In genomic region chr22:17199131-17199731, GRCh38 we compare ENCODE assay signal across 10 cellular contexts. TPM values are rescaled to one million over a fixed set of nuclear protein-coding genes. Genes with fewer than 3 reads are reported as not detected.
A peak's percentile ranks its signal among the peaks of the same experiment; 100 is the strongest.
DNase-seq lines count a peak whose midpoint lies in the region; ATAC-seq and TF ChIP-seq lines count a peak whose summit lies in the region.
"Had no signal": no experiment of that assay in that cellular context is flagged by ENCODE, and none has a peak within 500 bp of the region (broad histone marks: within the 10 kb centered on the region; RNA-seq: fewer than 3 reads in every experiment).

No MANE protein-coding gene starts in this region.

- POLR2A ChIA-PET in T-cell (lab: Charles Lee) = no interaction called here

- no peak overlapping the region for H3K27ac Mint-ChIP-seq in T-cell
- H3K27ac Mint-ChIP-seq: activated CD4-positive, alpha-beta memory T cell treated with anti-CD3 and anti-CD28 coated beads for 36 hours had no signal

- intact Hi-C loops in sigmoid colon (cut with DNase I) = no loop called here

- H3K36me3 Mint-ChIP-seq in T-cell = peaks cover 48% of the 10 kb centered on the region

- no peaks in the 10 kb centered on the region for H3K9me3 ChIP-seq in sigmoid colon

- 49 to 57% methylated on average over 18 of the region's 18 CpGs for WGBS in sigmoid colon, 2 donors

- H3K4me3 ChIP-seq in astrocyte of the cerebellum (ENCODE audit: low read depth, low read length) (peak overlapping the region; percentile 15), iPS-11a (ENCODE audit: low read depth, low read length) (peak overlapping the region; percentile 54), sigmoid colon (peak overlapping the region in 3 of 4 donors; percentile 27 to 44 (median 35))

- in situ Hi-C loops in G401 (cut with HindIII; ENCODE audit: low sequenced_read_pairs) (no loop called here), astrocyte of the cerebellum (cut with HindIII; ENCODE audit: low sequenced_read_pairs) (no loop called here)

- TF ChIP-seq CTCF in astrocyte of the cerebellum (IDR thresholded peaks at IDR 0.05; ENCODE audit: low read depth, low read length, missing control alignments) (no peak), sigmoid colon (IDR thresholded peaks at IDR 0.05) (no peak), foreskin keratinocyte (conservative IDR thresholded peaks at IDR 0.05) (no peak)

- H3K9me3 Mint-ChIP-seq in T-cell = no peaks in the 10 kb centered on the region
- H3K9me3 Mint-ChIP-seq: activated CD4-positive, alpha-beta memory T cell treated with anti-CD3 and anti-CD28 coated beads for 36 hours; IgD-negative memory B cell had no signal

- no peak overlapping the region for H3K4me3 Mint-ChIP-seq in T-cell
- H3K4me3 Mint-ChIP-seq: activated CD4-positive, alpha-beta memory T cell treated with anti-CD3 and anti-CD28 coated beads for 36 hours; IgD-negative memory B cell had no signal

- no peak for TF ChIP-seq POLR2A in sigmoid colon (IDR thresholded peaks at IDR 0.05)

- CTCF ChIA-PET in T-cell (lab: Charles Lee) = no interaction called here

- peaks cover 13 to 20% (median 14%) of the 10 kb centered on the region in 3 donors for H3K4me1 Mint-ChIP-seq in T-cell

- no peak for ATAC-seq in foreskin keratinocyte
- no peak for ATAC-seq in T-cell (replicated peaks in 1 of 4)

- no peak for TF ChIP-seq EP300 in sigmoid colon (IDR thresholded peaks at IDR 0.05)

- no peaks in the 10 kb centered on the region for H3K27me3 Mint-ChIP-seq in T-cell
- H3K27me3 Mint-ChIP-seq: activated CD4-positive, alpha-beta memory T cell treated with anti-CD3 and anti-CD28 coated beads for 36 hours; IgD-negative memory B cell had no signal

- H3K36me3 ChIP-seq in sigmoid colon = no peaks in the 10 kb centered on the region

- H3K27me3 ChIP-seq in sigmoid colon (peaks cover 0 to 34% (median 7%) of the 10 kb centered on the region in 3 donors), foreskin keratinocyte (peaks cover 10% of the 10 kb centered on the region)

- H3K4me1 ChIP-seq in sigmoid colon (peaks cover 0 to 12% (median 0%) of the 10 kb centered on the region in 4 donors), foreskin keratinocyte (no peaks in the 10 kb centered on the region)

- DNase-seq in G401 (ENCODE audit: low spot score) = peak; percentile 66
- no peak for DNase-seq in astrocyte of the cerebellum (ENCODE audit: low read depth)
- DNase-seq in sigmoid colon = no peak
- no peak for DNase-seq in foreskin keratinocyte
- no peak for DNase-seq in NCI-H748 (lab: John Stamatoyannopoulos, UW; ENCODE audit: unreplicated experiment)
- DNase-seq in T-cell = no peak
- no peak for DNase-seq in putamen (ENCODE audit: low spot score)
- DNase-seq: activated CD4-positive, alpha-beta memory T cell treated with anti-CD3 and anti-CD28 coated beads for 36 hours had no signal

- peak overlapping the region; percentile 27 to 61 (median 36) for H3K27ac ChIP-seq in sigmoid colon
- H3K27ac ChIP-seq in foreskin keratinocyte = no peak overlapping the region

RNA-seq across cellular contexts. Expression of gene ADA2, which starts 20.0 kb away (rescaled TPM):
- total RNA-seq in G401 (2014; rRNA removed; shearing (Covaris generic)) = not detected in 2 replicates
- total RNA-seq in sigmoid colon (1 to 10 TPM; 2.8 to 8.3 (median 6.4) TPM), foreskin keratinocyte (0.17 and 0.18 TPM in 2 replicates), T-cell (100 to 1,000 TPM in 3 of 5 donors, 10 to 100 TPM in 2; 88.0 to 146 (median 117) TPM)
- polyA plus RNA-seq in sigmoid colon (10 to 100 TPM in 2 of 3 donors, 1 to 10 TPM in 1; 8.4 to 29.0 (median 12.3) TPM), foreskin keratinocyte (0.15 and 0.18 TPM in 2 replicates)

RNA-seq across cellular contexts. Expression of gene HDHD5, which starts 40.2 kb away (rescaled TPM):
- 163 and 164 TPM in 2 replicates for total RNA-seq in G401 (2014; rRNA removed; shearing (Covaris generic))
- total RNA-seq in sigmoid colon = 10 to 100 TPM; 26.7 to 39.3 (median 34.4) TPM
- polyA plus RNA-seq in sigmoid colon = 10 to 100 TPM; 27.0 to 49.0 (median 33.5) TPM
- 39.7 and 42.6 TPM in 2 replicates for total RNA-seq in foreskin keratinocyte
- 45.6 and 49.7 TPM in 2 replicates for polyA plus RNA-seq in foreskin keratinocyte
- total RNA-seq in T-cell = 10 to 100 TPM; 17.6 to 34.2 (median 30.1) TPM

Comparison
In these comparisons a context has a peak if more than half of its experiments do, and no peak if none do; other contexts are left out.
1. RNA of gene ADA2, which starts 20.0 kb away (total RNA-seq): 88.0 to 146 TPM in T-cell; 2.8 to 8.3 TPM in sigmoid colon, 0.17 to 0.18 TPM in foreskin keratinocyte and not detected in G401; every median in the first group is over 4 times any median in the second.
2. Peak in every context shown above with its lines, with median percentiles within 50 percentile points of each other: H3K4me3 ChIP-seq.